In genomic region chr22:36026741-36027140, GRCh38 we compare ENCODE assay signal across 10 cellular contexts. TPM values are rescaled to one million over a fixed set of nuclear protein-coding genes. Genes with fewer than 3 reads are reported as not detected.
A peak's percentile ranks its signal among the peaks of the same experiment; 100 is the strongest.
DNase-seq lines count a peak whose midpoint lies in the region; ATAC-seq, FAIRE-seq and TF ChIP-seq lines count a peak whose summit lies in the region.
"Had no signal": no experiment of that assay in that cellular context is flagged by ENCODE, and none has a peak within 500 bp of the region (broad histone marks: within the 10 kb centered on the region; RNA-seq: fewer than 3 reads in every experiment).

No MANE protein-coding gene starts in this region.

- no peak for TF ChIP-seq EP300 in HepG2 (IDR thresholded peaks at IDR 0.05; ENCODE audit: low read depth in 2 of 2, low read length in 2 of 2)
- TF ChIP-seq EP300 in HepG2 (CRISPR knock-in tag; IDR thresholded peaks at IDR 0.05; ENCODE audit: borderline replicate concordance): no peak

- peak; percentile 42 for FAIRE-seq in HepG2 (lab: Jason Lieb, UNC)

- intact Hi-C loops in HepG2 (cut with micrococcal nuclease; ENCODE audit: unreplicated experiment): no loop called here

- TF ChIP-seq POLR2A in HepG2 (IDR thresholded peaks at IDR 0.05; ENCODE audit: insufficient read depth in 1 of 2, low read depth in 2 of 2, low read length in 2 of 2): no peak

- peaks cover 47% of the 10 kb centered on the region for H3K79me2 ChIP-seq in HepG2 (ENCODE audit: insufficient read depth, low read length)

- peaks cover 26% of the 10 kb centered on the region for H3K4me1 Mint-ChIP-seq in activated naive CD8-positive, alpha-beta T cell (ENCODE audit: low read depth)
- peaks cover 32% of the 10 kb centered on the region for H3K4me1 Mint-ChIP-seq in activated naive CD8-positive, alpha-beta T cell treated with anti-CD3 and anti-CD28 coated beads for 36 hours

- BruUV-seq in HepG2 (replicated peaks; lab: Mats Ljungman, UMichigan): no TSS peak

- H3K9me3 ChIP-seq in HepG2 (ENCODE audit: low read length): no peaks in the 10 kb centered on the region

- no peak overlapping the region for H3K27ac Mint-ChIP-seq in activated naive CD8-positive, alpha-beta T cell
- no peak overlapping the region for H3K27ac Mint-ChIP-seq in activated naive CD8-positive, alpha-beta T cell treated with anti-CD3 and anti-CD28 coated beads for 36 hours

- no peaks in the 10 kb centered on the region for H3K36me3 Mint-ChIP-seq in activated naive CD8-positive, alpha-beta T cell
- no peaks in the 10 kb centered on the region for H3K36me3 Mint-ChIP-seq in activated naive CD8-positive, alpha-beta T cell treated with anti-CD3 and anti-CD28 coated beads for 36 hours
- H3K36me3 Mint-ChIP-seq: activated naive CD8-positive, alpha-beta T cell treated with anti-CD3 and anti-CD28 coated beads, Interleukin-2, amount 10 ng/mL, durations not matched to agents 7 days and 5 days had no signal

- peak overlapping the region; percentile 93 for H3K4me3 Mint-ChIP-seq in activated naive CD8-positive, alpha-beta T cell
- no peak overlapping the region for H3K4me3 Mint-ChIP-seq in activated naive CD8-positive, alpha-beta T cell treated with anti-CD3 and anti-CD28 coated beads for 36 hours

- peak overlapping the region; percentile 83; the same call in 1 of the 2 replicates for H3K9ac ChIP-seq in HepG2 (ENCODE audit: insufficient read depth, low read depth, low read length)

- peak overlapping the region; percentile 12 to 96 (median 93); a peak in 4 of 6 replicates for H3K4me3 ChIP-seq in HepG2 (replicated peaks in 1 of 3; ENCODE audit: insufficient read depth in 1 of 3, low read depth in 2 of 3, low read length in 3 of 3)
- peak overlapping the region; percentile 77 for H3K4me3 ChIP-seq in urinary bladder (ENCODE audit: low read depth, low read length)

- CTCF ChIA-PET in HepG2 (lab: Yijun Ruan, JAX; ENCODE audit: low intra/inter-chr PET ratio, low total read pairs): interaction anchor here (1.4 kb wide), 1 partner anchor 39 kb away, joined by 3 read pairs; no protein-coding TSS in a partner anchor

- no peaks in the 10 kb centered on the region for H3K27me3 Mint-ChIP-seq in activated naive CD8-positive, alpha-beta T cell
- H3K27me3 Mint-ChIP-seq in activated naive CD8-positive, alpha-beta T cell treated with anti-CD3 and anti-CD28 coated beads for 36 hours: peaks cover 11% of the 10 kb centered on the region

- in situ Hi-C loops in HepG2 (cut with HindIII; ENCODE audit: extremely low pct_ligation_motif_present, low pct_unique_long_range_greater_than_20kb): no loop called here

- H3K9me3 Mint-ChIP-seq in activated naive CD8-positive, alpha-beta T cell (ENCODE audit: low read depth): no peaks in the 10 kb centered on the region
- no peaks in the 10 kb centered on the region for H3K9me3 Mint-ChIP-seq in activated naive CD8-positive, alpha-beta T cell treated with anti-CD3 and anti-CD28 coated beads for 36 hours
- H3K9me3 Mint-ChIP-seq: activated naive CD8-positive, alpha-beta T cell treated with anti-CD3 and anti-CD28 coated beads, Interleukin-2, amount 10 ng/mL, durations not matched to agents 7 days and 5 days had no signal

- no peak for TF ChIP-seq RAD21 in HepG2 (CRISPR knock-in tag; IDR thresholded peaks at IDR 0.05)

- H3K27me3 ChIP-seq in HepG2 (ENCODE audit: control insufficient read depth in 1 of 2, insufficient read depth in 2 of 2, low read length in 2 of 2): no peaks in the 10 kb centered on the region; a peak in 1 of 5 replicates

- H3K4me1 ChIP-seq in HepG2 (ENCODE audit: insufficient read depth, low read length): peaks cover 47% of the 10 kb centered on the region
- H3K4me1 ChIP-seq in urinary bladder (ENCODE audit: insufficient read depth): peaks cover 3% of the 10 kb centered on the region

- POLR2A ChIA-PET in HepG2 (lab: Yijun Ruan, JAX): interaction anchor here (0.8 to 2.3 kb wide), 3 partner anchors 8 to 27 kb away, joined by 3 to 13 read pairs (median 4); no protein-coding TSS in a partner anchor

- H3K27ac ChIP-seq in HepG2 (ENCODE audit: extremely low read length, insufficient read depth, low read length) (peak overlapping the region; percentile 36), urinary bladder (ENCODE audit: low read depth) (no peak overlapping the region)

- DNase-seq in activated naive CD8-positive, alpha-beta T cell treated with anti-CD3 and anti-CD28 coated beads for 36 hours: no peak
- DNase-seq in astrocyte of the hippocampus (ENCODE audit: low read depth, low spot score): peak; percentile 35
- DNase-seq in HepG2 (ENCODE audit: low spot score): no peak
- DNase-seq in HUDEP-2 (lab: John Stamatoyannopoulos, UW; ENCODE audit: unreplicated experiment in 76 of 76): no peak
- no peak for DNase-seq in NCI-H1048 (lab: John Stamatoyannopoulos, UW)
- DNase-seq: activated naive CD8-positive, alpha-beta T cell treated with anti-CD3 and anti-CD28 coated beads, Interleukin-2, amount 10 ng/mL, durations not matched to agents 7 days and 5 days; stimulated activated CD4-positive, alpha-beta T cell treated with anti-CD3 and anti-CD28 coated beads, Interleukin-4, amount 100 ng/mL, for 4 hours had no signal

- H4K20me1 ChIP-seq in HepG2 (ENCODE audit: insufficient read depth, low read length): no peaks in the 10 kb centered on the region

- no peak for ATAC-seq in HepG2
- no peak for ATAC-seq in HG02759 (IDR thresholded peaks at IDR 0.05; ENCODE audit: unreplicated experiment)

- peak overlapping the region; percentile 86 for H3K4me2 ChIP-seq in HepG2 (ENCODE audit: low read depth, low read length)

- H2AFZ ChIP-seq in HepG2 (ENCODE audit: low read length): no peak overlapping the region

- H3K36me3 ChIP-seq in HepG2 (replicated peaks in 1 of 2; ENCODE audit: control insufficient read depth in 1 of 2, insufficient read depth in 2 of 2, low read length in 2 of 2): peaks cover 0 to 2% of the 10 kb centered on the region in 2 experiments; a peak in 2 of 5 replicates
- no peaks in the 10 kb centered on the region for H3K36me3 ChIP-seq in urinary bladder (ENCODE audit: insufficient read depth)

- no peak for TF ChIP-seq CTCF in HepG2 (CRISPR knock-in tag; IDR thresholded peaks at IDR 0.05)

TF ChIP-seq in HepG2, 621 proteins besides CTCF, POLR2A, EP300 and RAD21:
- TF ChIP-seq TARDBP (CRISPR knock-in tag; IDR thresholded peaks at IDR 0.05) (0 out of 2 replicates have a peak, but pooled peaks have one; percentile 28), GFI1 (CRISPR knock-in tag; IDR thresholded peaks at IDR 0.05; ENCODE audit: borderline replicate concordance) (peak; percentile 85), TEF (CRISPR knock-in tag; IDR thresholded peaks at IDR 0.05) (no peak), GABPA (IDR thresholded peaks at IDR 0.05; ENCODE audit: low read depth, low read length) (no peak), GABPA (CRISPR knock-in tag; IDR thresholded peaks at IDR 0.05; ENCODE audit: low read depth) (peak; percentile 42; the same call in 1 of the 2 replicates), KAT8 (CRISPR knock-in tag; IDR thresholded peaks at IDR 0.05) (0 out of 2 replicates have a peak, but pooled peaks have one; percentile 20), FOXA3 (CRISPR knock-in tag; IDR thresholded peaks at IDR 0.05) (0 out of 2 replicates have a peak, but pooled peaks have one; percentile 4), ZNF121 (CRISPR knock-in tag; IDR thresholded peaks at IDR 0.05) (no peak), IRX3 (CRISPR knock-in tag; IDR thresholded peaks at IDR 0.05; ENCODE audit: borderline replicate concordance, low read depth) (no peak)

RNA-seq across cellular contexts. Expression of gene RBFOX2, which starts 1.9 kb away (rescaled TPM):
- total RNA-seq in activated naive CD8-positive, alpha-beta T cell treated with anti-CD3 and anti-CD28 coated beads for 36 hours: 1 to 10 TPM; 3.7 to 4.7 TPM
- 36.9 and 37.3 TPM in 2 replicates for total RNA-seq in HepG2 (2016; rRNA removed; fragmentation: Illumina TruSeq; extraction: Trizol)
- 4.1 and 5.4 TPM in 2 replicates for total RNA-seq in HepG2 (2016; cell fraction: cytosol; rRNA removed; fragmentation: Illumina TruSeq; extraction: Trizol; ENCODE audit: low read depth)
- 29.4 and 37.9 TPM in 2 replicates for total RNA-seq in HepG2 (2016; cell fraction: insoluble cytoplasmic fraction; rRNA removed; fragmentation: Illumina TruSeq; extraction: Trizol)
- total RNA-seq in HepG2 (2016; cell fraction: membrane; rRNA removed; fragmentation: Illumina TruSeq; extraction: Trizol): 12.7 and 14.1 TPM in 2 replicates
- total RNA-seq in HepG2 (2016; cell fraction: nucleus; rRNA removed; fragmentation: Illumina TruSeq; extraction: Trizol): 40.3 and 46.5 TPM in 2 replicates
- polyA plus RNA-seq in HepG2 (2011; rRNA removed): 39.8 and 40.4 TPM in 2 replicates
- 32.4 and 33.2 TPM in 2 replicates for polyA plus RNA-seq in HepG2 (2011; cell fraction: cytosol; rRNA removed)
- 47.0 and 52.8 TPM in 2 replicates for polyA plus RNA-seq in HepG2 (2011; cell fraction: nucleus; rRNA removed)
- 25.9 and 28.2 TPM in 2 replicates for polyA plus RNA-seq in HepG2 (2012)
- polyA plus RNA-seq in HepG2 (2016; cell fraction: cytosol; fragmentation: Illumina TruSeq; extraction: Trizol; ENCODE audit: low read depth): 3.8 and 4.4 TPM in 2 replicates
- polyA plus RNA-seq in HepG2 (2016; cell fraction: insoluble cytoplasmic fraction; fragmentation: Illumina TruSeq; extraction: Trizol; ENCODE audit: low read depth): 27.0 and 32.5 TPM in 2 replicates
- polyA plus RNA-seq in HepG2 (2016; cell fraction: membrane; fragmentation: Illumina TruSeq; extraction: Trizol; ENCODE audit: low read depth): 6.8 and 8.3 TPM in 2 replicates
- 34.2 and 36.8 TPM in 2 replicates for polyA plus RNA-seq in HepG2 (2016; cell fraction: nucleus; fragmentation: Illumina TruSeq; extraction: Trizol; ENCODE audit: insufficient read depth, low read depth)
- 64.1 and 120 TPM in 2 replicates for polyA minus RNA-seq in HepG2 (2011; rRNA and poly(A)+ RNA removed; ENCODE audit: low replicate concordance)
- 20.7 and 23.3 TPM in 2 replicates for polyA minus RNA-seq in HepG2 (2011; cell fraction: cytosol; rRNA and poly(A)+ RNA removed)
- 58.3 and 60.9 TPM in 2 replicates for polyA minus RNA-seq in HepG2 (2011; cell fraction: nucleus; rRNA and poly(A)+ RNA removed)
- total RNA-seq in urinary bladder: 278 TPM
- 86.5 TPM for polyA plus RNA-seq in urinary bladder
